Comparison of ENCODE assay signal across 8 cellular contexts in genomic region chr10:86522385-86522855, GRCh38. TPM values are rescaled to one million over a fixed set of nuclear protein-coding genes. Genes with fewer than 3 reads are reported as not detected.
A peak's percentile ranks its signal among the peaks of the same experiment; 100 is the strongest.
DNase-seq lines count a peak whose midpoint lies in the region; ATAC-seq, FAIRE-seq and TF ChIP-seq lines count a peak whose summit lies in the region.

No MANE protein-coding gene starts in this region.

- TF ChIP-seq EP300 in upper lobe of left lung (IDR thresholded peaks at IDR 0.05): no peak

- TF ChIP-seq POLR2A in lower leg skin (IDR thresholded peaks at IDR 0.05) (no peak), upper lobe of left lung (IDR thresholded peaks at IDR 0.05) (no peak)

- H3K9me3 ChIP-seq in CD4-positive, CD25-positive, alpha-beta regulatory T cell (ENCODE audit: control insufficient read depth in 2 of 2, low read length in 2 of 2): no peaks in the 10 kb centered on the region
- H3K9me3 ChIP-seq in HUES64 (ENCODE audit: insufficient read depth, low read depth, low read length) (no peaks in the 10 kb centered on the region), astrocyte (ENCODE audit: insufficient read depth, low read depth, low read length) (no peaks in the 10 kb centered on the region), upper lobe of left lung (no peaks in the 10 kb centered on the region)

- no peak for FAIRE-seq in astrocyte (lab: Jason Lieb, UNC)

- H3K27me3 ChIP-seq in CD4-positive, CD25-positive, alpha-beta regulatory T cell (ENCODE audit: control insufficient read depth, insufficient read depth, low read length): no peaks in the 10 kb centered on the region
- no peaks in the 10 kb centered on the region for H3K27me3 ChIP-seq in HUES64 (ENCODE audit: insufficient read depth, low read length)
- H3K27me3 ChIP-seq in astrocyte (ENCODE audit: insufficient read depth, low read length): no peaks in the 10 kb centered on the region
- no peaks in the 10 kb centered on the region for H3K27me3 ChIP-seq in upper lobe of left lung

- intact Hi-C loops in lower leg skin (cut with DNase I; ENCODE audit: low total_unique reads): loop anchor here (2.0 kb wide), 1 partner anchor 62 kb away; no protein-coding TSS in a partner anchor

- peak overlapping the region; percentile 87 to 95 (median 92) for H3K4me3 Mint-ChIP-seq in CD4-positive, CD25-positive, alpha-beta regulatory T cell
- H3K4me3 Mint-ChIP-seq in astrocyte (ENCODE audit: unreplicated experiment): peak overlapping the region; percentile 93

- H3K9ac ChIP-seq in HUES64 (ENCODE audit: low read depth, low read length): peak overlapping the region; percentile 85
- peak overlapping the region; percentile 97 for H3K9ac ChIP-seq in astrocyte (ENCODE audit: low read length)

- H3K36me3 ChIP-seq in CD4-positive, CD25-positive, alpha-beta regulatory T cell (ENCODE audit: control insufficient read depth, insufficient read depth, low read length): peaks cover 3% of the 10 kb centered on the region
- H3K36me3 ChIP-seq in HUES64 (ENCODE audit: insufficient read depth, low read length) (peaks cover 16% of the 10 kb centered on the region), astrocyte (ENCODE audit: insufficient read depth, low read length) (peaks cover 8% of the 10 kb centered on the region), upper lobe of left lung (peaks cover 0 to 4% (median 0%) of the 10 kb centered on the region in 4 donors)

- H3K4me1 ChIP-seq in CD4-positive, CD25-positive, alpha-beta regulatory T cell (ENCODE audit: control insufficient read depth, insufficient read depth, low read length, poor library complexity, severe bottlenecking): peaks cover 42% of the 10 kb centered on the region
- H3K4me1 ChIP-seq in HUES64 (ENCODE audit: insufficient read depth, low read length) (peaks cover 16% of the 10 kb centered on the region; the same call in 1 of the 2 replicates), astrocyte (ENCODE audit: insufficient read depth, low read length) (peaks cover 15% of the 10 kb centered on the region), upper lobe of left lung (peaks cover 39 to 55% (median 42%) of the 10 kb centered on the region in 4 donors)

- peak in 1 of 3 donors; percentile 32 for DNase-seq in CD4-positive, CD25-positive, alpha-beta regulatory T cell
- no peak for DNase-seq in astrocyte (ENCODE audit: low read depth)
- DNase-seq in lower leg skin (ENCODE audit: low spot score in 2 of 2): no peak
- no peak for DNase-seq in upper lobe of left lung
- no peak for DNase-seq in kidney tubule cell (ENCODE audit: low spot score)
- DNase-seq in NCI-H2196 treated with DMSO at 0.1 percent for 48 hours (lab: John Stamatoyannopoulos, UW; ENCODE audit: unreplicated experiment): no peak

- peak overlapping the region; percentile 90 for H3K27ac ChIP-seq in CD4-positive, CD25-positive, alpha-beta regulatory T cell (ENCODE audit: insufficient read depth, low read length, poor library complexity, severe bottlenecking)
- H3K27ac ChIP-seq in HUES64 (ENCODE audit: low read depth, low read length) (no peak overlapping the region), astrocyte (ENCODE audit: low read depth, low read length) (peak overlapping the region; percentile 85), upper lobe of left lung (peak overlapping the region in 3 of 4 donors; percentile 98 to 99 (median 99))

- WGBS in HUES64: 13% methylated on average over 13 of the region's 13 CpGs
- 9 to 12% methylated on average over 13 of the region's 13 CpGs for WGBS in lower leg skin, 2 donors
- WGBS in upper lobe of left lung, 2 donors: 23 to 32% methylated on average over 13 of the region's 13 CpGs

- peaks cover 31% of the 10 kb centered on the region for H4K20me1 ChIP-seq in astrocyte (ENCODE audit: insufficient read depth, low read length)

- peaks cover 76% of the 10 kb centered on the region for H3K79me2 ChIP-seq in astrocyte (ENCODE audit: insufficient read depth, low read length)

- H3K4me3 ChIP-seq in CD4-positive, CD25-positive, alpha-beta regulatory T cell (ENCODE audit: low read depth, low read length): peak overlapping the region; percentile 65
- H3K4me3 ChIP-seq in HUES64 (ENCODE audit: low read length): peak overlapping the region; percentile 97
- H3K4me3 ChIP-seq in astrocyte (ENCODE audit: insufficient read depth, low read depth, low read length): peak overlapping the region; percentile 76
- peak overlapping the region; percentile 78 for H3K4me3 ChIP-seq in lower leg skin (ENCODE audit: low read depth, poor library complexity, severe bottlenecking)
- H3K4me3 ChIP-seq in upper lobe of left lung: peak overlapping the region; percentile 77 to 99 (median 94)

- no peak for TF ChIP-seq CTCF in astrocyte (IDR thresholded peaks at IDR 0.05; ENCODE audit: insufficient read depth, low read depth, low read length)
- no peak for TF ChIP-seq CTCF in lower leg skin (IDR thresholded peaks at IDR 0.05)
- no peak for TF ChIP-seq CTCF in upper lobe of left lung (IDR thresholded peaks at IDR 0.05)

- H3K27me3 Mint-ChIP-seq in CD4-positive, CD25-positive, alpha-beta regulatory T cell: no peaks in the 10 kb centered on the region
- H3K27me3 Mint-ChIP-seq in astrocyte (ENCODE audit: low read depth, unreplicated experiment): no peaks in the 10 kb centered on the region

- H3K36me3 Mint-ChIP-seq in CD4-positive, CD25-positive, alpha-beta regulatory T cell: peaks cover 4% of the 10 kb centered on the region
- no peaks in the 10 kb centered on the region for H3K36me3 Mint-ChIP-seq in astrocyte (ENCODE audit: low read depth, unreplicated experiment)

- no peak for ATAC-seq in CD4-positive, CD25-positive, alpha-beta regulatory T cell (ENCODE audit: low read depth in 2 of 2)
- ATAC-seq in upper lobe of left lung (ENCODE audit: low FRiP score in 2 of 2) (no peak), GM19351 (IDR thresholded peaks at IDR 0.05; ENCODE audit: unreplicated experiment) (no peak)

- H2AFZ ChIP-seq in astrocyte (ENCODE audit: low read depth, low read length): peak overlapping the region; percentile 97

- H3K4me2 ChIP-seq in astrocyte (ENCODE audit: low read length): peak overlapping the region; percentile 100

- H3K4me1 Mint-ChIP-seq in CD4-positive, CD25-positive, alpha-beta regulatory T cell: peaks cover 35 to 66% (median 46%) of the 10 kb centered on the region in 4 donors
- H3K4me1 Mint-ChIP-seq in astrocyte (ENCODE audit: low read depth, unreplicated experiment): peaks cover 19% of the 10 kb centered on the region

- no peaks in the 10 kb centered on the region for H3K9me3 Mint-ChIP-seq in CD4-positive, CD25-positive, alpha-beta regulatory T cell
- no peaks in the 10 kb centered on the region for H3K9me3 Mint-ChIP-seq in astrocyte (ENCODE audit: unreplicated experiment)

- H3K27ac Mint-ChIP-seq in CD4-positive, CD25-positive, alpha-beta regulatory T cell: peak overlapping the region; percentile 88 to 99 (median 90)
- peak overlapping the region; percentile 20 for H3K27ac Mint-ChIP-seq in astrocyte (ENCODE audit: unreplicated experiment)

RNA-seq across cellular contexts. Expression of gene WAPL, which starts 0.8 kb away (rescaled TPM):
- 54.3 TPM for total RNA-seq in CD4-positive, CD25-positive, alpha-beta regulatory T cell
- 10 to 100 TPM; 33.3 to 40.9 (median 36.2) TPM for polyA plus RNA-seq in CD4-positive, CD25-positive, alpha-beta regulatory T cell
- 33.2 TPM for polyA plus RNA-seq in HUES64 (2013, experiment 1 of 2)
- 33.4 TPM for polyA plus RNA-seq in HUES64 (2013, experiment 2 of 2)
- total RNA-seq in astrocyte (43.0 and 43.2 TPM in 2 replicates), lower leg skin (10 to 100 TPM; 37.7 to 46.4 (median 43.0) TPM), upper lobe of left lung (10 to 100 TPM; 24.5 to 55.2 (median 38.1) TPM)
